Comparison of ENCODE assay signal across 10 cellular contexts in genomic region chr5:96259211-96259772, GRCh38.
DNase-seq lines count a peak whose midpoint lies in the region; ATAC-seq, FAIRE-seq and TF ChIP-seq lines count a peak whose summit lies in the region.
"Had no signal": no experiment of that assay in that cellular context is flagged by ENCODE, and none has a peak within 500 bp of the region (broad histone marks: within the 10 kb centered on the region; RNA-seq: fewer than 3 reads in every experiment).

No MANE protein-coding gene starts in this region.

- H3K9ac ChIP-seq in OCI-LY3 (ENCODE audit: low read length), result peak overlapping the region; percentile 23; the same call in 1 of the 2 replicates

- no peaks in the 10 kb centered on the region for H4K20me1 ChIP-seq in OCI-LY3 (ENCODE audit: insufficient read depth, low read length)

- H3K27ac ChIP-seq in OCI-LY3 (ENCODE audit: low read length) (peak overlapping the region; percentile 62), thyroid gland (no peak overlapping the region)

- H3K36me3 ChIP-seq in OCI-LY3 (replicated peaks; ENCODE audit: low read depth, low read length) (no peaks in the 10 kb centered on the region), thyroid gland (no peaks in the 10 kb centered on the region)

- H3K9me3 ChIP-seq in OCI-LY3 (ENCODE audit: insufficient read depth, low read length), result no peaks in the 10 kb centered on the region; the same call in 1 of the 2 replicates
- no peaks in the 10 kb centered on the region for H3K9me3 ChIP-seq in thyroid gland

- H3K4me3 ChIP-seq in OCI-LY3 (ENCODE audit: low read length) (peak overlapping the region; percentile 56), thyroid gland (replicated peaks in 1 of 3) (no peak overlapping the region)

- TF ChIP-seq POLR2A in thyroid gland (IDR thresholded peaks at IDR 0.05), result no peak

- H3K4me1 Mint-ChIP-seq in activated T-cell treated with anti-CD3 and anti-CD28 coated beads, Interleukin-2, amount 50 U/mL, for 24 hours (ENCODE audit: low read depth), result peaks cover 19% of the 10 kb centered on the region

- peaks cover 22% of the 10 kb centered on the region for H3K27me3 Mint-ChIP-seq in activated T-cell treated with anti-CD3 and anti-CD28 coated beads, Interleukin-2, amount 50 U/mL, for 24 hours

- peak overlapping the region; percentile 0 for H3K27ac Mint-ChIP-seq in activated T-cell treated with anti-CD3 and anti-CD28 coated beads, Interleukin-2, amount 50 U/mL, for 24 hours

- no peak for ATAC-seq in HG03196 (IDR thresholded peaks at IDR 0.05; ENCODE audit: unreplicated experiment)
- ATAC-seq in GM21786 (IDR thresholded peaks at IDR 0.05; ENCODE audit: unreplicated experiment), result no peak

- TF ChIP-seq CTCF in OCI-LY3 (IDR thresholded peaks at IDR 0.05; ENCODE audit: low read depth, low read length), result no peak
- no peak for TF ChIP-seq CTCF in thyroid gland (IDR thresholded peaks at IDR 0.05)

- DNase-seq in activated T-cell treated with anti-CD3 and anti-CD28 coated beads, Interleukin-2, amount 50 U/mL, for 24 hours, result no peak
- no peak for DNase-seq in activated T-cell treated with anti-CD3 and anti-CD28 coated beads for 4 hours
- peak; percentile 20 for DNase-seq in fibroblast of the conjunctiva (ENCODE audit: low read depth)
- peak; percentile 30 for DNase-seq in urothelium cell line (ENCODE audit: low spot score)
- no peak for DNase-seq in thyroid gland

- intact Hi-C loops in thyroid gland (cut with DNase I), result no loop called here

- H3K4me1 ChIP-seq in OCI-LY3 (ENCODE audit: low read length) (peaks cover 37% of the 10 kb centered on the region), thyroid gland (peaks cover 0 to 13% of the 10 kb centered on the region in 2 donors)

- no peaks in the 10 kb centered on the region for H3K9me3 Mint-ChIP-seq in activated T-cell treated with anti-CD3 and anti-CD28 coated beads, Interleukin-2, amount 50 U/mL, for 24 hours

- H3K4me3 Mint-ChIP-seq in activated T-cell treated with anti-CD3 and anti-CD28 coated beads, Interleukin-2, amount 50 U/mL, for 24 hours, result no peak overlapping the region

- WGBS in thyroid gland, 2 donors, result 72 to 78% methylated on average over 2 of the region's 2 CpGs

- no peak for FAIRE-seq in urothelium cell line (lab: Jason Lieb, UNC)
- FAIRE-seq: A204.1, colon had no signal

- peak overlapping the region; percentile 72 for H3K4me2 ChIP-seq in OCI-LY3 (ENCODE audit: low read length)

- no peak overlapping the region for H2AFZ ChIP-seq in OCI-LY3 (ENCODE audit: low read depth, low read length)

- no peaks in the 10 kb centered on the region for H3K36me3 Mint-ChIP-seq in activated T-cell treated with anti-CD3 and anti-CD28 coated beads, Interleukin-2, amount 50 U/mL, for 24 hours (ENCODE audit: low read depth)

- H3K79me2 ChIP-seq in OCI-LY3 (ENCODE audit: low read length), result no peaks in the 10 kb centered on the region

- H3K27me3 ChIP-seq in OCI-LY3 (ENCODE audit: low read depth, low read length), result no peaks in the 10 kb centered on the region
- H3K27me3 ChIP-seq in thyroid gland, result no peaks in the 10 kb centered on the region

Comparison
In these comparisons a context has a peak if more than half of its experiments do, and no peak if none do; other contexts are left out.
1. DNase-seq: peak in fibroblast of the conjunctiva (single experiment) and urothelium cell line (single experiment); none in activated T-cell treated with anti-CD3 and anti-CD28 coated beads, Interleukin-2, amount 50 U/mL, for 24 hours (single experiment), activated T-cell treated with anti-CD3 and anti-CD28 coated beads for 4 hours (single experiment) and thyroid gland (0 of 2).